In the genomic region with DNA sequence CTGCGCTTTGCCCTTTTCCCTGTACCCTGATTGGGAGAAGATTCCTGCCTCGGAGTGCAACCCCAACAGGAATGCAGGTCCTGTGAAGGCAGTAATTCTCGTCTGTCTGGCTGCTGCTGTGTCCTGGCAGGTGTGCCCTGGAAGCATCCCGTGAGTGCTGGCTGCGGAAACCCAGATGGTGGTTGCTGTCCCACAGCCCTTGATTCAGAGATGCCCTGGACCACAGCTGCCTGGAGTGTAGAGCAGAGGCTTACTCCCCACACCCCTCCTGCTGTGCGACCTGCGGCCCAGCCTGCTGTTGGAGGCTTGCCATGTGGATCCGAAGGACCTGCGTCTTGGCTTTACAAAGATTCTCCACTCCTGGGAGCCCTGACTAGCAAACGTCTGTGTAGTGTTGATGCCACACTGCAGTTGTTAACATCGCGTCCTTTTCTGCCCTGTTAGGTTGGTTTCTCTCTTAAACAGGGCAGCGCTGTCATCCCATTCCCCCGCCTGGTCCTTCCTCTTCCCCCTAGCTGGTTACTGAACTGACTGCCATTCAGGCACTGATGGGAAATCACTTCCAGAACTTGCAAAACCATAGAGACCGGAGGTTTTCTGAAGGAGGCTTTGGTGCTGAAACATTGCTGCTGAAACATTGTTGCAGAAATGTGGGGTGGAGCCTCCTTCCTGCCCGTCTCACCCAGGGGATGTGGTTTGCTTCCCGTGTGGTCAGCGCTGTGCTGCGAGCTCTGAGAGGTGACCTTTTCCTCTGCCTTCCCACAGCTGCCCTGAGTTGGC, we compare ENCODE assay signal across 9 cellular contexts. TPM values are rescaled to one million over a fixed set of nuclear protein-coding genes. Genes with fewer than 3 reads are reported as not detected.
DNase-seq lines count a peak whose midpoint lies in the region; ATAC-seq lines count a peak whose summit lies in the region.
"Had no signal": no experiment of that assay in that cellular context is flagged by ENCODE, and none has a peak within 500 bp of the region (broad histone marks: within the 10 kb centered on the region; RNA-seq: fewer than 3 reads in every experiment).

No MANE protein-coding gene starts in this region.

- DNase-seq in GF-D8 (lab: John Stamatoyannopoulos, UW) (peak; percentile 97), T-cell (peak in 9 of 34 experiments; percentile 14 to 41 (median 22)), medulla oblongata (ENCODE audit: extremely low spot score) (no peak), superior temporal gyrus (ENCODE audit: extremely low spot score) (no peak), amniotic stem cell (lab: John Stamatoyannopoulos, UW) (no peak)
- no peak for DNase-seq in natural killer cell treated with Interleukin-12 subunit alpha and Interleukin-12 subunit beta and Interleukin-15 and Interleukin-18, amount 100 ng/mL, for 72 hours (ENCODE audit: low spot score)
- DNase-seq: NCI-H1694 had no signal

- intact Hi-C loops in dendritic cell treated with granulocyte-macrophage colony-stimulating factor and Interleukin-4, amounts not matched to agents 40 ng/mL and 50 ng/mL, for 4 days (cut with micrococcal nuclease), result no loop called here

- H3K4me3 Mint-ChIP-seq in T-cell, result peak overlapping the region; percentile 48 to 77 (median 75)
- H3K4me3 Mint-ChIP-seq in dendritic cell treated with granulocyte-macrophage colony-stimulating factor and Interleukin-4, amounts not matched to agents 40 ng/mL and 50 ng/mL, for 4 days, result no peak overlapping the region
- peak overlapping the region; percentile 83 for H3K4me3 Mint-ChIP-seq in natural killer cell treated with Interleukin-12 subunit alpha and Interleukin-12 subunit beta and Interleukin-15 and Interleukin-18, amount 100 ng/mL, for 72 hours

- ATAC-seq in T-cell (replicated peaks in 1 of 4) (peak; percentile 11 to 64 (median 56)), HG03442 (IDR thresholded peaks at IDR 0.05; ENCODE audit: unreplicated experiment) (no peak)
- peak; percentile 89 to 91 for ATAC-seq in natural killer cell treated with Interleukin-12 subunit alpha and Interleukin-12 subunit beta and Interleukin-15 and Interleukin-18, amount 100 ng/mL, for 72 hours

- peaks cover 25% of the 10 kb centered on the region for H3K36me3 Mint-ChIP-seq in T-cell
- peaks cover 87% of the 10 kb centered on the region for H3K36me3 Mint-ChIP-seq in dendritic cell treated with granulocyte-macrophage colony-stimulating factor and Interleukin-4, amounts not matched to agents 40 ng/mL and 50 ng/mL, for 4 days (ENCODE audit: low read depth)
- peaks cover 9% of the 10 kb centered on the region for H3K36me3 Mint-ChIP-seq in natural killer cell treated with Interleukin-12 subunit alpha and Interleukin-12 subunit beta and Interleukin-15 and Interleukin-18, amount 100 ng/mL, for 72 hours

- H3K9me3 Mint-ChIP-seq in T-cell, result no peaks in the 10 kb centered on the region
- no peaks in the 10 kb centered on the region for H3K9me3 Mint-ChIP-seq in dendritic cell treated with granulocyte-macrophage colony-stimulating factor and Interleukin-4, amounts not matched to agents 40 ng/mL and 50 ng/mL, for 4 days
- H3K9me3 Mint-ChIP-seq in natural killer cell treated with Interleukin-12 subunit alpha and Interleukin-12 subunit beta and Interleukin-15 and Interleukin-18, amount 100 ng/mL, for 72 hours, result no peaks in the 10 kb centered on the region

- H3K27ac Mint-ChIP-seq in T-cell, result peak overlapping the region; percentile 80 to 89
- H3K27ac Mint-ChIP-seq in dendritic cell treated with granulocyte-macrophage colony-stimulating factor and Interleukin-4, amounts not matched to agents 40 ng/mL and 50 ng/mL, for 4 days, result peak overlapping the region; percentile 62
- peak overlapping the region; percentile 79 to 80 for H3K27ac Mint-ChIP-seq in natural killer cell treated with Interleukin-12 subunit alpha and Interleukin-12 subunit beta and Interleukin-15 and Interleukin-18, amount 100 ng/mL, for 72 hours

- H3K4me1 Mint-ChIP-seq in T-cell, result peaks cover 38 to 54% (median 54%) of the 10 kb centered on the region in 3 donors
- peaks cover 36% of the 10 kb centered on the region for H3K4me1 Mint-ChIP-seq in dendritic cell treated with granulocyte-macrophage colony-stimulating factor and Interleukin-4, amounts not matched to agents 40 ng/mL and 50 ng/mL, for 4 days (ENCODE audit: low read depth)
- H3K4me1 Mint-ChIP-seq in natural killer cell treated with Interleukin-12 subunit alpha and Interleukin-12 subunit beta and Interleukin-15 and Interleukin-18, amount 100 ng/mL, for 72 hours (ENCODE audit: low read depth in 2 of 2), result peaks cover 39 to 44% of the 10 kb centered on the region in 2 donors

- CTCF ChIA-PET in T-cell (lab: Charles Lee), result interaction anchor here in 1 of 2 donors (1.0 kb wide), 1 partner anchor 11 kb away, joined by 5 read pairs; no protein-coding TSS in a partner anchor

- H3K27me3 Mint-ChIP-seq in T-cell, result no peaks in the 10 kb centered on the region
- H3K27me3 Mint-ChIP-seq in dendritic cell treated with granulocyte-macrophage colony-stimulating factor and Interleukin-4, amounts not matched to agents 40 ng/mL and 50 ng/mL, for 4 days, result no peaks in the 10 kb centered on the region
- H3K27me3 Mint-ChIP-seq in natural killer cell treated with Interleukin-12 subunit alpha and Interleukin-12 subunit beta and Interleukin-15 and Interleukin-18, amount 100 ng/mL, for 72 hours, result no peaks in the 10 kb centered on the region

- POLR2A ChIA-PET in T-cell (lab: Charles Lee), result no interaction called here

RNA-seq across cellular contexts. Expression of a gene that starts 53.3 kb away (rescaled TPM):
- total RNA-seq in T-cell, result 100 to 1,000 TPM in 2 of 5 donors, 10 to 100 TPM in 3; 80.7 to 195 (median 89.1) TPM
- total RNA-seq in natural killer cell treated with Interleukin-12 subunit alpha and Interleukin-12 subunit beta and Interleukin-15 and Interleukin-18, amount 100 ng/mL, for 72 hours, result 100 to 1,000 TPM; 139 to 145 TPM
